10 cellular contexts compared by ENCODE assay signal in genomic region chrX:152949114-152949513, GRCh38. TPM values are rescaled to one million over a fixed set of nuclear protein-coding genes. Genes with fewer than 3 reads are reported as not detected.
"Had no signal": no experiment of that assay in that cellular context is flagged by ENCODE, and none has a peak within 500 bp of the region (broad histone marks: within the 10 kb centered on the region; RNA-seq: fewer than 3 reads in every experiment).

No MANE protein-coding gene starts in this region.

- H3K4me3 Mint-ChIP-seq: IgD-negative memory B cell had no signal

- H3K27ac ChIP-seq: GM23248, KMS-11 had no signal

- H3K4me1 Mint-ChIP-seq: IgD-negative memory B cell had no signal

- H3K27ac Mint-ChIP-seq: IgD-negative memory B cell had no signal

- FAIRE-seq: HepG2 had no signal

- H3K9me3 ChIP-seq: HAP-1 had no signal

- H3K4me1 ChIP-seq: HAP-1 had no signal

- H3K36me3 ChIP-seq: HAP-1 had no signal

- H3K9me3 Mint-ChIP-seq: IgD-negative memory B cell had no signal

- ATAC-seq: HCT116, HepG2 had no signal

- DNase-seq: GM23248, GOT3, H7, KBM-7 had no signal

- H3K4me3 ChIP-seq: GM23248, HAP-1 had no signal

RNA-seq across cellular contexts. Expression of gene PNMA5, which starts 44.8 kb away (rescaled TPM):
- total RNA-seq: GM23248, H4, H7, HepG2 had no signal
- polyA plus RNA-seq: GM23248, HepG2 had no signal
